18 cellular contexts compared by ENCODE assay signal in the genomic region with DNA sequence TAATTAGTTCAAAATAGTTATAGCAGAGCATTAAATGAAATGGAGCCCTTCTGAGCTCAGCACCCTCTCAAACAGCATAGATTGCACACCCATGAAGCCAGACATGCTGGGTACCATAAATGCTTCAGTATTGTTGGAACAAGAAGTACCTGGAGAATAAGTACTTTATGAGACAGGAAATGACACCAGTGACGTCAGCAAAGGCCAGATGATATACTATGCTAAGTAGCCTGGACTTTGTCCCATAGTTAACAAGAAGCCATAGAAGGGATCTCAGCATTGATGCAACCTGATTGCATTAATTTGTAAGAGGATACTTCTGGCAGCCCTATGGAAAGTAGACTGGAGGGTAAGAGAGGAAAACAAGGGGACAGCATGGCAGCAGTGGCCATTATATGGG.
"Had no signal": no experiment of that assay in that cellular context is flagged by ENCODE, and none has a peak within 500 bp of the region (broad histone marks: within the 10 kb centered on the region; RNA-seq: fewer than 3 reads in every experiment).

No MANE protein-coding gene starts in this region.

- H3K9me3 ChIP-seq: gastroesophageal sphincter, heart right ventricle, lower lobe of right lung, pancreas, thyroid gland had no signal

- H3K4me1 ChIP-seq: gastroesophageal sphincter, lower lobe of right lung, pancreas, thyroid gland had no signal

- DNase-seq: activated CD4-positive, alpha-beta T cell treated with anti-CD3 and anti-CD28 coated beads, Interleukin-2, amount 50 U/mL, for 1 hour; activated CD8-positive, alpha-beta memory T cell treated with anti-CD3 and anti-CD28 coated beads for 24 hours; activated naive CD8-positive, alpha-beta T cell treated with anti-CD3 and anti-CD28 coated beads for 36 hours; anterior cingulate cortex; brain microvascular endothelial cell; effector CD8-positive, alpha-beta T cell; heart right ventricle; left cardiac atrium; lower lobe of right lung; naive B cell; pancreas; stimulated activated CD4-positive, alpha-beta T cell treated with anti-CD3 and anti-CD28 coated beads, Interleukin-15, amount 100 ng/mL, for 24 hours; stimulated activated CD4-positive, alpha-beta T cell treated with anti-CD3 and anti-CD28 coated beads, Interleukin-4, amount 100 ng/mL, for 1 hour; stimulated activated naive B cell treated with anti-CD40 and anti-IgM and Interleukin-4, amounts not matched to agents 10 μg/mL and 1 μg/mL and 100 μg/mL, for 72 hours; thyroid gland had no signal

- H3K4me3 ChIP-seq: gastroesophageal sphincter, heart right ventricle, lower lobe of right lung, pancreas, thyroid gland had no signal

- H3K36me3 ChIP-seq: brain microvascular endothelial cell, gastroesophageal sphincter, heart right ventricle, lower lobe of right lung, pancreas, thyroid gland had no signal

- ATAC-seq: gastroesophageal sphincter; heart right ventricle; left cardiac atrium; lower lobe of right lung; pancreas; stimulated activated naive B cell treated with anti-CD40 and anti-IgM and Interleukin-4, amounts not matched to agents 10 μg/mL and 1 μg/mL and 100 μg/mL, for 72 hours had no signal

- H3K27ac ChIP-seq: brain microvascular endothelial cell, gastroesophageal sphincter, heart right ventricle, lower lobe of right lung, pancreas, thyroid gland had no signal

- H3K27me3 ChIP-seq: brain microvascular endothelial cell, gastroesophageal sphincter, heart right ventricle, pancreas, thyroid gland had no signal

- FAIRE-seq: endothelial cell of umbilical vein, pancreas, urothelium cell line had no signal
